1 cellular context compared by ENCODE assay signal in genomic region chr11:47350315-47350714, GRCh38.
TF ChIP-seq lines count a peak whose summit lies in the region.

No MANE protein-coding gene starts in this region.

TF ChIP-seq in H1, 55 proteins besides CTCF, POLR2A, EP300 and RAD21:
- TF ChIP-seq TAF1 (IDR thresholded peaks at IDR 0.05; ENCODE audit: low read depth, low read length) = no peak
- TF ChIP-seq, protein P1, sequence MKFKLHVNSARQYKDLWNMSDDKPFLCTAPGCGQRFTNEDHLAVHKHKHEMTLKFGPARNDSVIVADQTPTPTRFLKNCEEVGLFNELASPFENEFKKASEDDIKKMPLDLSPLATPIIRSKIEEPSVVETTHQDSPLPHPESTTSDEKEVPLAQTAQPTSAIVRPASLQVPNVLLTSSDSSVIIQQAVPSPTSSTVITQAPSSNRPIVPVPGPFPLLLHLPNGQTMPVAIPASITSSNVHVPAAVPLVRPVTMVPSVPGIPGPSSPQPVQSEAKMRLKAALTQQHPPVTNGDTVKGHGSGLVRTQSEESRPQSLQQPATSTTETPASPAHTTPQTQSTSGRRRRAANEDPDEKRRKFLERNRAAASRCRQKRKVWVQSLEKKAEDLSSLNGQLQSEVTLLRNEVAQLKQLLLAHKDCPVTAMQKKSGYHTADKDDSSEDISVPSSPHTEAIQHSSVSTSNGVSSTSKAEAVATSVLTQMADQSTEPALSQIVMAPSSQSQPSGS (IDR thresholded peaks at IDR 0.05; ENCODE audit: low read length) = no peak
- no peak for TF ChIP-seq KDM5A (IDR thresholded peaks at IDR 0.05; ENCODE audit: low read length)
- no peak for TF ChIP-seq EZH2 (IDR thresholded peaks at IDR 0.05; ENCODE audit: low read depth, low read length, severe bottlenecking)
- no peak for TF ChIP-seq MAX (IDR thresholded peaks at IDR 0.05)
- TF ChIP-seq ZNF274 (IDR thresholded peaks at IDR 0.05; ENCODE audit: borderline replicate concordance, extremely low read depth, low read length) = no peak
- no peak for TF ChIP-seq SRF (IDR thresholded peaks at IDR 0.05; ENCODE audit: low read depth, low read length)
- TF ChIP-seq, protein P2, sequence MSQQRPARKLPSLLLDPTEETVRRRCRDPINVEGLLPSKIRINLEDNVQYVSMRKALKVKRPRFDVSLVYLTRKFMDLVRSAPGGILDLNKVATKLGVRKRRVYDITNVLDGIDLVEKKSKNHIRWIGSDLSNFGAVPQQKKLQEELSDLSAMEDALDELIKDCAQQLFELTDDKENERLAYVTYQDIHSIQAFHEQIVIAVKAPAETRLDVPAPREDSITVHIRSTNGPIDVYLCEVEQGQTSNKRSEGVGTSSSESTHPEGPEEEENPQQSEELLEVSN (IDR thresholded peaks at IDR 0.05) = no peak
- TF ChIP-seq CHD2 (IDR thresholded peaks at IDR 0.05; ENCODE audit: low read length) = no peak
- TF ChIP-seq SP1 (IDR thresholded peaks at IDR 0.05; ENCODE audit: low read depth, low read length) = no peak
- TF ChIP-seq, protein P3, sequence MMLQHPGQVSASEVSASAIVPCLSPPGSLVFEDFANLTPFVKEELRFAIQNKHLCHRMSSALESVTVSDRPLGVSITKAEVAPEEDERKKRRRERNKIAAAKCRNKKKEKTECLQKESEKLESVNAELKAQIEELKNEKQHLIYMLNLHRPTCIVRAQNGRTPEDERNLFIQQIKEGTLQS (IDR thresholded peaks at IDR 0.05; ENCODE audit: insufficient read depth, low read depth, low read length) = no peak
- no peak for TF ChIP-seq ASH2L (IDR thresholded peaks at IDR 0.05; ENCODE audit: low read length)
- TF ChIP-seq JUND (IDR thresholded peaks at IDR 0.05; ENCODE audit: low read length) = no peak
- TF ChIP-seq RBBP5 (IDR thresholded peaks at IDR 0.05; ENCODE audit: borderline replicate concordance, low read depth, low read length) = no peak
- TF ChIP-seq CBX5 (IDR thresholded peaks at IDR 0.05; ENCODE audit: low read depth, low read length) = no peak
- no peak for TF ChIP-seq HDAC2 (IDR thresholded peaks at IDR 0.05; ENCODE audit: borderline replicate concordance in 1 of 2, low read depth in 2 of 2, low read length in 2 of 2)
- no peak for TF ChIP-seq SP2 (IDR thresholded peaks at IDR 0.05; ENCODE audit: low read length)
- TF ChIP-seq TEAD4 (IDR thresholded peaks at IDR 0.05; ENCODE audit: low read depth, low read length) = no peak
- TF ChIP-seq BCL11A (IDR thresholded peaks at IDR 0.05; ENCODE audit: low read depth in 2 of 2, low read length in 2 of 2) = no peak
